ENCODE assay signal across 8 cellular contexts in genomic region chr12:85029456-85029855, GRCh38. TPM values are rescaled to one million over a fixed set of nuclear protein-coding genes. Genes with fewer than 3 reads are reported as not detected.
DNase-seq lines count a peak whose midpoint lies in the region; ATAC-seq, FAIRE-seq and TF ChIP-seq lines count a peak whose summit lies in the region.

No MANE protein-coding gene starts in this region.

- H3F3A ChIP-seq in DOHH2 (ENCODE audit: control insufficient read depth, insufficient read depth) (no peaks in the 10 kb centered on the region), PC-9 (ENCODE audit: insufficient read depth, low read depth) (no peaks in the 10 kb centered on the region)

- BruUV-seq in PC-9 (replicated peaks; lab: Mats Ljungman, UMichigan): no TSS peak

- no peak overlapping the region for H3K4me2 ChIP-seq in DOHH2 (ENCODE audit: low read length)
- H3K4me2 ChIP-seq in PC-9: no peak overlapping the region
- no peak overlapping the region for H3K4me2 ChIP-seq in fibroblast of lung (ENCODE audit: extremely low read depth, insufficient read depth, low read length)

- intact Hi-C loops in PC-9 (cut with micrococcal nuclease; ENCODE audit: unreplicated experiment): loop anchor here (1.0 kb wide), 1 partner anchor 155 kb away; no protein-coding TSS in a partner anchor

- no peak for FAIRE-seq in HTR-8/SVneo (lab: Jason Lieb, UNC)

- H3K9me2 ChIP-seq in DOHH2 (replicated peaks; ENCODE audit: control insufficient read depth, low read length) (no peaks in the 10 kb centered on the region), PC-9 (ENCODE audit: insufficient read depth) (no peaks in the 10 kb centered on the region)

- POLR2A ChIA-PET in PC-9 (lab: Charles Lee; ENCODE audit: unreplicated experiment): no interaction called here

- no peaks in the 10 kb centered on the region for H3K36me3 ChIP-seq in DOHH2 (ENCODE audit: control insufficient read depth, low read length)
- no peaks in the 10 kb centered on the region for H3K36me3 ChIP-seq in PC-9 (ENCODE audit: low read depth)
- no peaks in the 10 kb centered on the region for H3K36me3 ChIP-seq in fibroblast of lung (ENCODE audit: control insufficient read depth, insufficient read depth, low read length)

- no peak for ATAC-seq in GM21526 (IDR thresholded peaks at IDR 0.05; ENCODE audit: low FRiP score, unreplicated experiment)
- no peak for ATAC-seq in GM21515 (IDR thresholded peaks at IDR 0.05; ENCODE audit: unreplicated experiment)

- no peak overlapping the region for H2AFZ ChIP-seq in PC-9
- no peak overlapping the region for H2AFZ ChIP-seq in fibroblast of lung (ENCODE audit: low read length)

- DNase-seq in HTR-8/SVneo (ENCODE audit: insufficient read length, low spot score): peak; percentile 3
- no peak for DNase-seq in PC-9
- peak; percentile 6 to 59 for DNase-seq in fibroblast of lung (ENCODE audit: low read depth in 2 of 2)
- peak; percentile 22 for DNase-seq in stromal cell of bone marrow (ENCODE audit: low read depth)
- no peak for DNase-seq in activated effector memory CD4-positive, alpha-beta T cell treated with anti-CD3 and anti-CD28 coated beads, Interleukin-2, amount 50 U/mL, for 16 hours

- H3K9me3 ChIP-seq in DOHH2 (ENCODE audit: control insufficient read depth, insufficient read depth, low read length) (0 out of 2 replicates have a peak, but pooled peaks cover 4% of the 10 kb centered on the region), PC-9 (ENCODE audit: insufficient read depth, low read depth) (no peaks in the 10 kb centered on the region), fibroblast of lung (ENCODE audit: control insufficient read depth, insufficient read depth, low read depth, low read length) (no peaks in the 10 kb centered on the region)

- no peaks in the 10 kb centered on the region for H3K79me2 ChIP-seq in DOHH2 (ENCODE audit: control insufficient read depth, low read length)
- no peaks in the 10 kb centered on the region for H3K79me2 ChIP-seq in PC-9 (ENCODE audit: low read depth)
- H3K79me2 ChIP-seq in fibroblast of lung (ENCODE audit: control insufficient read depth, insufficient read depth, low read length): no peaks in the 10 kb centered on the region

- H4K20me1 ChIP-seq in DOHH2 (ENCODE audit: control insufficient read depth, insufficient read depth, low read depth, low read length) (no peaks in the 10 kb centered on the region), PC-9 (ENCODE audit: insufficient read depth) (no peaks in the 10 kb centered on the region), fibroblast of lung (ENCODE audit: control insufficient read depth, extremely low read depth, insufficient read depth, low read length) (no peaks in the 10 kb centered on the region)

- CTCF ChIA-PET in PC-9 (lab: Charles Lee): no interaction called here

- H3K9ac ChIP-seq in fibroblast of lung (ENCODE audit: insufficient read depth, low read length): no peak overlapping the region

- H3K4me3 ChIP-seq in DOHH2 (ENCODE audit: low read length) (no peak overlapping the region), PC-9 (no peak overlapping the region), fibroblast of lung (replicated peaks in 1 of 4; ENCODE audit: control extremely low read depth in 1 of 4, insufficient read depth in 1 of 4, low read depth in 3 of 4, low read length in 4 of 4) (no peak overlapping the region)

- H3K27ac ChIP-seq in DOHH2 (ENCODE audit: low read depth, low read length): no peak overlapping the region
- H3K27ac ChIP-seq in PC-9: no peak overlapping the region
- no peak overlapping the region for H3K27ac ChIP-seq in fibroblast of lung (ENCODE audit: insufficient read depth, low read length)

- no peaks in the 10 kb centered on the region for H3K27me3 ChIP-seq in DOHH2 (ENCODE audit: control insufficient read depth, low read length)
- H3K27me3 ChIP-seq in PC-9 (ENCODE audit: insufficient read depth, low read depth): no peaks in the 10 kb centered on the region
- no peaks in the 10 kb centered on the region for H3K27me3 ChIP-seq in fibroblast of lung (ENCODE audit: control insufficient read depth, insufficient read depth, low read length)

- peaks cover 6% of the 10 kb centered on the region; the same call in 1 of the 2 replicates for H3K4me1 ChIP-seq in DOHH2 (ENCODE audit: control insufficient read depth, low read length)
- no peaks in the 10 kb centered on the region for H3K4me1 ChIP-seq in PC-9 (replicated peaks; ENCODE audit: insufficient read depth)
- H3K4me1 ChIP-seq in fibroblast of lung (ENCODE audit: control insufficient read depth, extremely low read depth, insufficient read depth, low read length): no peaks in the 10 kb centered on the region

- peak; percentile 55 for TF ChIP-seq CTCF in DOHH2 (IDR thresholded peaks at IDR 0.05; ENCODE audit: low read depth, low read length, poor library complexity, severe bottlenecking)
- peak; percentile 79 for TF ChIP-seq CTCF in PC-9 (conservative IDR thresholded peaks at IDR 0.05)
- peak in 1 of 2 donors; percentile 16 for TF ChIP-seq CTCF in fibroblast of lung (conservative IDR thresholded peaks at IDR 0.05 in 1 of 2, IDR thresholded peaks at IDR 0.05 in 1 of 2; ENCODE audit: low read depth in 1 of 2, low read length in 2 of 2)

RNA-seq across cellular contexts. Expression of gene TSPAN19, which starts 6.6 kb away (rescaled TPM):
- total RNA-seq in PC-9 (2021): not detected in 2 replicates
- total RNA-seq in fibroblast of lung: not detected in 2 replicates
- not detected in 2 replicates for polyA plus RNA-seq in fibroblast of lung
- not detected in 2 replicates for polyA plus RNA-seq in fibroblast of lung (2012)
- not detected in 2 replicates for polyA minus RNA-seq in fibroblast of lung (ENCODE audit: low replicate concordance)

RNA-seq across cellular contexts. Expression of gene LRRIQ1, which starts 6.7 kb away (rescaled TPM):
- total RNA-seq in PC-9 (2021) (4.2 and 5.2 TPM in 2 replicates), fibroblast of lung (under 0.01 TPM in 2 replicates)
- 0.05 and 0.33 TPM in 2 replicates for polyA plus RNA-seq in fibroblast of lung
- polyA plus RNA-seq in fibroblast of lung (2012): not detected in 2 replicates
- polyA minus RNA-seq in fibroblast of lung (ENCODE audit: low replicate concordance): not detected in 2 replicates

Comparison
In these comparisons a context has a peak if more than half of its experiments do, and no peak if none do; other contexts are left out.
1. DNase-seq: peak in HTR-8/SVneo (single experiment), fibroblast of lung (2 of 2) and stromal cell of bone marrow (single experiment); none in PC-9 (0 of 2) and activated effector memory CD4-positive, alpha-beta T cell treated with anti-CD3 and anti-CD28 coated beads, Interleukin-2, amount 50 U/mL, for 16 hours (single experiment).